ENCODE assay signal across 13 cellular contexts in the genomic region with DNA sequence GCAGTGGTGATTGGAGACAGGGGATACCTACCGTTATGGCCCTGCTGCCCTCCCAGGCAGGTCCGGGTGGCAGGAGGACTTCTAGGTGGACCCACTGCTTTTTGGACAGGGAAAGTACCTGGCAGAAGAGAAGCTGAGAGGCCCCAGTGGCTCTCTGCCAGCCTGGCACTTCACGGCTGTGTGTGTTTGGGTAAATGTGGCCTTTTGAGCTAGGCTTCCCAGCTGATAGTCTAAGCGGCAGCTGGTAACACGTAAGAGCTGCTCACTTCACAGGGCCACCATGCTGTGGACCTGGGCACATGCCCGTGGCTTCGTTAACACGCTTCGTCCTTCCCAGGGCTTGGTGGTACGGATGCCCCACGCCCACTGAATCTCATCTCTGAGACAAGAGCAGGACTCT.
"Had no signal": no experiment of that assay in that cellular context is flagged by ENCODE, and none has a peak within 500 bp of the region (broad histone marks: within the 10 kb centered on the region; RNA-seq: fewer than 3 reads in every experiment).

No MANE protein-coding gene starts in this region.

- H3K27ac ChIP-seq: gastroesophageal sphincter, left ventricle myocardium inferior had no signal

- ATAC-seq: activated CD4-positive, CD25-positive, alpha-beta regulatory T cell treated with anti-CD3 and anti-CD28 coated beads, Interleukin-2, amount 50 U/mL, for 24 hours; activated T-cell treated with anti-CD3 and anti-CD28 coated beads, Interleukin-2, amount 50 U/mL, for 72 hours; gastroesophageal sphincter had no signal

- H3K4me3 ChIP-seq: gastroesophageal sphincter, left ventricle myocardium inferior had no signal

- DNase-seq: activated CD4-positive, alpha-beta T cell treated with anti-CD3 and anti-CD28 coated beads, Interleukin-2, amount 50 U/mL, for 48 hours; activated gamma-delta T cell treated with Interleukin-2 at 50 U/mL for 16 hours; activated naive CD8-positive, alpha-beta T cell treated with anti-CD3 and anti-CD28 coated beads, Interleukin-2, amount 10 ng/mL, durations not matched to agents 7 days and 5 days; activated T-cell treated with anti-CD3 and anti-CD28 coated beads, Interleukin-2, amount 50 U/mL, for 72 hours; effector memory CD4-positive, alpha-beta T cell; islet precursor cell; left ventricle myocardium inferior; mesendoderm; nephron progenitor cell; stimulated activated CD4-positive, alpha-beta T cell treated with anti-CD3 and anti-CD28 coated beads, Interleukin-12 subunit alpha, Interleukin-12 subunit beta, amount 100 ng/mL, for 4 hours; stimulated activated naive CD4-positive, alpha-beta T cell treated with Interleukin-2 at 50 U/mL for 16 hours had no signal

- H3K27me3 ChIP-seq: gastroesophageal sphincter had no signal

- H3K9me3 ChIP-seq: gastroesophageal sphincter, left ventricle myocardium inferior had no signal
